ENCODE assay signal across 7 cellular contexts in the genomic region with DNA sequence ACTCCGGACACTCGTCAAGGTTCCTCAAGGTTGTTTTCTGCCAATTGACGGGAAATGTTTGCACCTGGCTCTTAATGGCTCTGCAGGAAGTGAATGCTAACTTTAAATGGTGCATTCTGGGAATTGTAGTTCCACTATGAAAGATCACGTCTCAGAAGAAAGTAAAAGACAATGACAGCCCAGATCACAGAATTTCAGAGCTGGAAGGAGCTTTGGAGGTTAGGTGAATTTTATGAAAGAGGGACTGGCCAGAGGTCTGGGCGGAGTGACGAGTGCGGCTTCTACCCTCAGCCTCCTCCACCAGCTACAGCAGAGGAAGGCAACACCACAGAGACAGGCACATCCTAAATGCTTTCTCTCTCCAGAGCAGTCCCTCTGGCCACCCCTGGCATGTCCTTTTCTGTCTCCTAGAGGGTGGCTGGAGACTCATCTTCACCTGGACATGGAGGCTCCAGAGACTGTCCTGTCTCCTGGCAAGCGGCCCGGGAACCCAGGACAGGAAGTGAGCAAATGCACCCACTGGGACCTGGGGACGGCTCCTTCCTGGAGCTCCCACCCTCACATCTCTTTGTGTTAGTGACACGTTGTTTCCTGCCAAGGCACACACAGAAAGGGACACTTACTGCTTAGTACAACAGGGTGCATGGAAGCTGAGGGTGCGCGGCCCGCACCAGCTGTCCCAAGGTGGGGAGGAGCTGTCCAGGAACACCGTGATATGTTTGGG. TPM values are rescaled to one million over a fixed set of nuclear protein-coding genes. Genes with fewer than 3 reads are reported as not detected.
DNase-seq lines count a peak whose midpoint lies in the region; ATAC-seq and TF ChIP-seq lines count a peak whose summit lies in the region.

No MANE protein-coding gene starts in this region.

- H3K36me3 Mint-ChIP-seq in activated CD8-positive, alpha-beta T cell treated with anti-CD3 and anti-CD28 coated beads, Interleukin-2, amount 10 ng/mL, durations not matched to agents 7 days and 5 days (ENCODE audit: low read depth), result peaks cover 16% of the 10 kb centered on the region

- no peak overlapping the region for H3K9ac ChIP-seq in GM23248

- in situ Hi-C loops in GM23248 (cut with MboI), result no loop called here

- H4K20me1 ChIP-seq in GM23248 (ENCODE audit: insufficient read depth), result peaks cover 8% of the 10 kb centered on the region; the same call in 1 of the 2 replicates

- CTCF ChIA-PET in activated CD8-positive, alpha-beta T cell treated with anti-CD3 and anti-CD28 coated beads, Interleukin-2, amount 10 ng/mL, durations not matched to agents 7 days and 5 days (lab: Charles Lee), result interaction anchor here (1.5 to 1.7 kb wide), 3 partner anchors 8 to 69 kb away, joined by 3 to 5 read pairs (median 3); a partner anchor contains a TSS

- intact Hi-C loops in stomach (cut with DNase I; ENCODE audit: low total_unique reads) (no loop called here), posterior cingulate gyrus (cut with DNase I) (loop anchor here (10.0 kb wide), 1 partner anchor 113 kb away; a partner anchor contains a TSS)

- H3K9me2 ChIP-seq in GM23248 (ENCODE audit: insufficient read depth), result no peaks in the 10 kb centered on the region

- no peaks in the 10 kb centered on the region for H3K36me3 ChIP-seq in right atrium auricular region
- H3K36me3 ChIP-seq in stomach, result peaks cover 0 to 9% (median 1%) of the 10 kb centered on the region in 4 donors
- 0 out of 2 replicates have a peak, but pooled peaks cover 3% of the 10 kb centered on the region for H3K36me3 ChIP-seq in GM23248 (ENCODE audit: low read depth)

- WGBS in stomach, 5 donors, result 43 to 58% (median 46%) methylated on average over 15 of the region's 15 CpGs
- 89 to 95% methylated on average over 14 to 15 of the region's 15 CpGs for WGBS in GM23248 (ENCODE audit: low coverage in 1 of 2, low lambda C conversion rate in 2 of 2, missing lambda C conversion rate in 2 of 2), 2 experiments

- no peak for TF ChIP-seq EP300 in stomach (IDR thresholded peaks at IDR 0.05)

- H3K9me3 Mint-ChIP-seq in activated CD8-positive, alpha-beta T cell treated with anti-CD3 and anti-CD28 coated beads, Interleukin-2, amount 10 ng/mL, durations not matched to agents 7 days and 5 days (ENCODE audit: insufficient read depth), result no peaks in the 10 kb centered on the region

- ATAC-seq in GM18498 (IDR thresholded peaks at IDR 0.05; ENCODE audit: unreplicated experiment) (peak; percentile 56), HG03521 (IDR thresholded peaks at IDR 0.05; ENCODE audit: unreplicated experiment) (peak; percentile 63)
- peak; percentile 80 for ATAC-seq in activated CD8-positive, alpha-beta T cell treated with anti-CD3 and anti-CD28 coated beads, Interleukin-2, amount 10 ng/mL, durations not matched to agents 7 days and 5 days

- H3K4me2 ChIP-seq in GM23248 (ENCODE audit: unreplicated experiment), result no peak overlapping the region

- H3K4me3 Mint-ChIP-seq in activated CD8-positive, alpha-beta T cell treated with anti-CD3 and anti-CD28 coated beads, Interleukin-2, amount 10 ng/mL, durations not matched to agents 7 days and 5 days, result peak overlapping the region; percentile 73

- TF ChIP-seq CTCF in right atrium auricular region (IDR thresholded peaks at IDR 0.05) (no peak), stomach (IDR thresholded peaks at IDR 0.05) (no peak)

- H3K4me1 ChIP-seq in right atrium auricular region, result peaks cover 0 to 42% of the 10 kb centered on the region in 2 donors
- H3K4me1 ChIP-seq in stomach, result peaks cover 13 to 42% (median 30%) of the 10 kb centered on the region in 4 donors
- no peaks in the 10 kb centered on the region for H3K4me1 ChIP-seq in GM23248 (ENCODE audit: insufficient read depth)

- no peak for TF ChIP-seq POLR2A in stomach (IDR thresholded peaks at IDR 0.05)

- H2AFZ ChIP-seq in GM23248, result no peak overlapping the region

- H3K4me3 ChIP-seq in right atrium auricular region (peak overlapping the region; percentile 23 to 39), stomach (peak overlapping the region; percentile 26 to 50 (median 38)), GM23248 (no peak overlapping the region)

- no peaks in the 10 kb centered on the region for H3K27me3 ChIP-seq in right atrium auricular region
- H3K27me3 ChIP-seq in stomach, result no peaks in the 10 kb centered on the region
- no peaks in the 10 kb centered on the region for H3K27me3 ChIP-seq in GM23248 (replicated peaks; ENCODE audit: insufficient read depth)

- peak; percentile 61 for DNase-seq in activated CD8-positive, alpha-beta T cell treated with anti-CD3 and anti-CD28 coated beads, Interleukin-2, amount 10 ng/mL, durations not matched to agents 7 days and 5 days
- DNase-seq in right atrium auricular region (ENCODE audit: low spot score), result no peak
- DNase-seq in stomach, result no peak
- no peak for DNase-seq in posterior cingulate gyrus
- DNase-seq in GM23248, result no peak

- H3K4me1 Mint-ChIP-seq in activated CD8-positive, alpha-beta T cell treated with anti-CD3 and anti-CD28 coated beads, Interleukin-2, amount 10 ng/mL, durations not matched to agents 7 days and 5 days (ENCODE audit: low read depth), result peaks cover 47% of the 10 kb centered on the region

- H3K79me2 ChIP-seq in GM23248 (ENCODE audit: insufficient read depth), result peaks cover 90% of the 10 kb centered on the region

- no peaks in the 10 kb centered on the region for H3K9me3 ChIP-seq in right atrium auricular region
- H3K9me3 ChIP-seq in stomach, result no peaks in the 10 kb centered on the region
- no peaks in the 10 kb centered on the region for H3K9me3 ChIP-seq in GM23248 (ENCODE audit: low read depth)

- no peaks in the 10 kb centered on the region for H3K27me3 Mint-ChIP-seq in activated CD8-positive, alpha-beta T cell treated with anti-CD3 and anti-CD28 coated beads, Interleukin-2, amount 10 ng/mL, durations not matched to agents 7 days and 5 days (ENCODE audit: low read depth)

- H3F3A ChIP-seq in GM23248 (ENCODE audit: insufficient read depth), result peaks cover 44% of the 10 kb centered on the region

- H3K27ac ChIP-seq in right atrium auricular region, result peak overlapping the region; percentile 59 to 67
- H3K27ac ChIP-seq in stomach, result peak overlapping the region in 4 of 5 donors; percentile 35 to 72 (median 58)
- no peak overlapping the region for H3K27ac ChIP-seq in GM23248

- POLR2A ChIA-PET in activated CD8-positive, alpha-beta T cell treated with anti-CD3 and anti-CD28 coated beads, Interleukin-2, amount 10 ng/mL, durations not matched to agents 7 days and 5 days (lab: Charles Lee), result interaction anchor here (1.4 to 2.0 kb wide), 3 partner anchors 16 to 69 kb away, joined by 5 to 12 read pairs (median 7); a partner anchor contains a TSS

- H3K27ac Mint-ChIP-seq in activated CD8-positive, alpha-beta T cell treated with anti-CD3 and anti-CD28 coated beads, Interleukin-2, amount 10 ng/mL, durations not matched to agents 7 days and 5 days, result peak overlapping the region; percentile 92

RNA-seq across cellular contexts. Expression of a gene that starts 19.4 kb away (rescaled TPM):
- total RNA-seq in activated CD8-positive, alpha-beta T cell treated with anti-CD3 and anti-CD28 coated beads, Interleukin-2, amount 10 ng/mL, durations not matched to agents 7 days and 5 days, result 10 to 100 TPM; 32.3 to 37.4 TPM
- 10 to 100 TPM; 76.8 to 94.7 TPM for total RNA-seq in right atrium auricular region
- total RNA-seq in stomach, result 100 to 1,000 TPM in 1 of 5 donors, 10 to 100 TPM in 4; 16.0 to 172 (median 33.0) TPM
- 10 to 100 TPM; 53.8 to 64.1 (median 58.9) TPM for polyA plus RNA-seq in stomach
- total RNA-seq in GM23248 (2014; rRNA removed; shearing (Covaris generic)), result 43.0 and 46.4 TPM in 2 replicates
- polyA plus RNA-seq in GM23248 (2016; fragmentation: Nextera tagmentation; extraction: Ambion mirVana), result 52.4 and 53.4 TPM in 2 replicates

RNA-seq across cellular contexts. Expression of a gene that starts 19.9 kb away (rescaled TPM):
- total RNA-seq in activated CD8-positive, alpha-beta T cell treated with anti-CD3 and anti-CD28 coated beads, Interleukin-2, amount 10 ng/mL, durations not matched to agents 7 days and 5 days, result 10 to 100 TPM; 81.2 to 94.6 TPM
- total RNA-seq in right atrium auricular region (10 to 100 TPM; 47.8 to 53.0 TPM), stomach (100 to 1,000 TPM in 2 of 5 donors, 10 to 100 TPM in 3; 45.5 to 162 (median 98.5) TPM)
- polyA plus RNA-seq in stomach (10 to 100 TPM; 31.5 to 42.5 (median 36.7) TPM), GM23248 (2016; fragmentation: Nextera tagmentation; extraction: Ambion mirVana) (65.3 and 67.2 TPM in 2 replicates)
- 53.4 and 85.5 TPM in 2 replicates for total RNA-seq in GM23248 (2014; rRNA removed; shearing (Covaris generic))

RNA-seq across cellular contexts. Expression of a gene that starts 59.0 kb away (rescaled TPM):
- total RNA-seq in activated CD8-positive, alpha-beta T cell treated with anti-CD3 and anti-CD28 coated beads, Interleukin-2, amount 10 ng/mL, durations not matched to agents 7 days and 5 days, result not detected
- 10 to 100 TPM; 11.2 to 25.7 TPM for total RNA-seq in right atrium auricular region
- total RNA-seq in stomach, result 100 to 1,000 TPM in 1 of 5 donors, 10 to 100 TPM in 4; 13.0 to 112 (median 69.4) TPM
- polyA plus RNA-seq in stomach, result 10 to 100 TPM; 14.7 to 31.0 (median 21.6) TPM
- 36.0 and 46.6 TPM in 2 replicates for total RNA-seq in GM23248 (2014; rRNA removed; shearing (Covaris generic))
- polyA plus RNA-seq in GM23248 (2016; fragmentation: Nextera tagmentation; extraction: Ambion mirVana), result 28.0 and 28.1 TPM in 2 replicates

Comparison
In these comparisons a context has a peak if more than half of its experiments do, and no peak if none do; other contexts are left out.
1. RNA of a gene that starts 59.0 kb away (total RNA-seq): 13.0 to 112 TPM in stomach, 36.0 to 46.6 TPM in GM23248 and 11.2 to 25.7 TPM in right atrium auricular region; not detected in activated CD8-positive, alpha-beta T cell treated with anti-CD3 and anti-CD28 coated beads, Interleukin-2, amount 10 ng/mL, durations not matched to agents 7 days and 5 days; every median in the first group is over 10 times any median in the second.
2. Peak in every context shown above with its lines, with median percentiles within 50 percentile points of each other: ATAC-seq.